ENCODE assay signal across 14 cellular contexts in the genomic region with DNA sequence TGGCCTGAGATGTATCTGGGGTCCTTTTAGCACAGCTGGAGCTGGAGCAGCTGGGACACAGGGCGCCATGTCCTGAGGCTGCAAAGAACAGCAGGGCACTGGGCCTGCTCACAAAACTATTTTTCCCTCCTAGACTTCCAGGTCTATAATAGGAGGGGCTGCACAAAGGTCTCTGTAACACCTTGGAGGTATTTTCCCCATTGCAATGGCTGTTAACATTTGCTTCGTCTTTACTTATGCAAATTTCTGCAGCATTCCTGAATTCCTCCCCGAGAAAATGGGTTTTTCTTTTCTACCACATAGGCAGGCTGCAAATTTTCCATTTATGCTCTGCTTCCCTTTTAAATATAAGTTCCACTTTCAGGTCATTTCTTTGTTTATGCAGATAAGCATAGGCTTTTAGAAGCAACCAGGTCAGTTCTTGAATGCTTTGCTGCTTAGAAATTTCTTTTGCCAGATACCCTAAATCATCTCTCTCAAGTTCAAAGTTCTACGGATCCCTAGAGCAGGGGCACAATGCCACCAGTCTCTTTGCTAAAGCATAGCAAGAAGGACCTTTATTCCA.
DNase-seq lines count a peak whose midpoint lies in the region; ATAC-seq, FAIRE-seq and TF ChIP-seq lines count a peak whose summit lies in the region.
"Had no signal": no experiment of that assay in that cellular context is flagged by ENCODE, and none has a peak within 500 bp of the region (broad histone marks: within the 10 kb centered on the region; RNA-seq: fewer than 3 reads in every experiment).

No MANE protein-coding gene starts in this region.

- TF ChIP-seq CTCF in HepG2 (CRISPR knock-in tag; IDR thresholded peaks at IDR 0.05): no peak
- no peak for TF ChIP-seq CTCF in right lobe of liver (IDR thresholded peaks at IDR 0.05)
- TF ChIP-seq CTCF in vagina (IDR thresholded peaks at IDR 0.05): no peak
- no peak for TF ChIP-seq CTCF in gastrocnemius medialis (IDR thresholded peaks at IDR 0.05 in 4 of 5, conservative IDR thresholded peaks at IDR 0.05 in 1 of 5)

- POLR2A ChIA-PET in HepG2 (lab: Yijun Ruan, JAX): no interaction called here

- H3K79me2 ChIP-seq in HepG2 (ENCODE audit: insufficient read depth, low read length): no peaks in the 10 kb centered on the region

- H3K4me1 ChIP-seq in HepG2 (ENCODE audit: insufficient read depth, low read length) (peaks cover 53% of the 10 kb centered on the region), right lobe of liver (peaks cover 0 to 11% (median 4%) of the 10 kb centered on the region in 4 donors), NT2/D1 (ENCODE audit: insufficient read depth, insufficient read length) (no peaks in the 10 kb centered on the region), vagina (no peaks in the 10 kb centered on the region), gastrocnemius medialis (no peaks in the 10 kb centered on the region)

- no peak for DNase-seq in HepG2 (ENCODE audit: low spot score)
- no peak for DNase-seq in right lobe of liver
- DNase-seq in NT2/D1 (ENCODE audit: low read depth, low spot score): peak; percentile 16
- peak; percentile 28 for DNase-seq in iPS DF 4.7 (ENCODE audit: extremely low read depth, low spot score)
- DNase-seq in vagina (ENCODE audit: extremely low spot score in 2 of 2): no peak
- DNase-seq in gastrocnemius medialis: no peak
- no peak for DNase-seq in SK-N-DZ (ENCODE audit: low spot score)
- DNase-seq: CD8-positive, alpha-beta T cell; COR-L47; DND-41; GF-D8; H7 had no signal

- no peak overlapping the region for H3K4me2 ChIP-seq in HepG2 (ENCODE audit: low read depth, low read length)

- H3K27ac ChIP-seq in HepG2 (ENCODE audit: extremely low read length, insufficient read depth, low read length) (no peak overlapping the region), right lobe of liver (no peak overlapping the region), vagina (no peak overlapping the region), gastrocnemius medialis (no peak overlapping the region)
- H3K27ac ChIP-seq: 22Rv1 had no signal

- no peak for FAIRE-seq in HepG2 (lab: Jason Lieb, UNC)
- FAIRE-seq: K562 had no signal

- TF ChIP-seq POLR2A in HepG2 (IDR thresholded peaks at IDR 0.05; ENCODE audit: insufficient read depth in 1 of 2, low read depth in 2 of 2, low read length in 2 of 2): no peak
- TF ChIP-seq POLR2A in right lobe of liver (IDR thresholded peaks at IDR 0.05): no peak
- TF ChIP-seq POLR2A in vagina (IDR thresholded peaks at IDR 0.05): no peak
- no peak for TF ChIP-seq POLR2A in gastrocnemius medialis (IDR thresholded peaks at IDR 0.05)

- CTCF ChIA-PET in HepG2 (lab: Yijun Ruan, JAX; ENCODE audit: low intra/inter-chr PET ratio, low total read pairs): no interaction called here

- H2AFZ ChIP-seq in HepG2 (ENCODE audit: low read length): no peak overlapping the region

- H3K9me3 ChIP-seq in HepG2 (ENCODE audit: low read length) (peaks cover 2% of the 10 kb centered on the region), right lobe of liver (no peaks in the 10 kb centered on the region), NT2/D1 (ENCODE audit: insufficient read depth, low read length) (0 out of 2 replicates have a peak, but pooled peaks cover 3% of the 10 kb centered on the region), vagina (no peaks in the 10 kb centered on the region), gastrocnemius medialis (no peaks in the 10 kb centered on the region)

- 98% methylated on average over 4 of the region's 4 CpGs for WGBS in HepG2 (ENCODE audit: low lambda C conversion rate)
- 75% methylated on average over 4 of the region's 4 CpGs for WGBS in right lobe of liver (ENCODE audit: insufficient coverage, low coverage, low lambda C conversion rate, missing lambda C conversion rate)

- TF ChIP-seq RAD21 in HepG2 (CRISPR knock-in tag; IDR thresholded peaks at IDR 0.05): no peak

- H3K27me3 ChIP-seq in HepG2 (ENCODE audit: control insufficient read depth in 1 of 2, insufficient read depth in 2 of 2, low read length in 2 of 2) (no peaks in the 10 kb centered on the region), right lobe of liver (no peaks in the 10 kb centered on the region), NT2/D1 (ENCODE audit: insufficient read depth, insufficient read length) (no peaks in the 10 kb centered on the region), vagina (no peaks in the 10 kb centered on the region), gastrocnemius medialis (no peaks in the 10 kb centered on the region)

- H4K20me1 ChIP-seq in HepG2 (ENCODE audit: insufficient read depth, low read length): no peaks in the 10 kb centered on the region

- ATAC-seq in HepG2: no peak
- ATAC-seq in right lobe of liver: no peak
- no peak for ATAC-seq in gastrocnemius medialis
- ATAC-seq: CD8-positive, alpha-beta T cell; K562 had no signal

- TF ChIP-seq EP300 in HepG2 (IDR thresholded peaks at IDR 0.05; ENCODE audit: low read depth in 2 of 2, low read length in 2 of 2) (no peak), HepG2 (CRISPR knock-in tag; IDR thresholded peaks at IDR 0.05; ENCODE audit: borderline replicate concordance) (no peak)

- BruUV-seq in HepG2 (replicated peaks; lab: Mats Ljungman, UMichigan): no TSS peak

- intact Hi-C loops in HepG2 (cut with micrococcal nuclease; ENCODE audit: unreplicated experiment) (no loop called here), right lobe of liver (cut with DNase I) (no loop called here), vagina (cut with DNase I) (no loop called here), gastrocnemius medialis (cut with DNase I; ENCODE audit: low total_unique reads) (no loop called here)

- in situ Hi-C loops in HepG2 (cut with HindIII; ENCODE audit: extremely low pct_ligation_motif_present, low pct_unique_long_range_greater_than_20kb): no loop called here
- in situ Hi-C loops in gastrocnemius medialis (cut with MboI; ENCODE audit: low sequenced_read_pairs in 4 of 4): no loop called here

- H3K4me3 ChIP-seq in HepG2 (replicated peaks in 1 of 3; ENCODE audit: insufficient read depth in 1 of 3, low read depth in 2 of 3, low read length in 3 of 3) (no peak overlapping the region), right lobe of liver (no peak overlapping the region), NT2/D1 (ENCODE audit: insufficient read length, low read depth) (no peak overlapping the region), vagina (no peak overlapping the region), gastrocnemius medialis (no peak overlapping the region)
- H3K4me3 ChIP-seq: K562 had no signal

- H3K9ac ChIP-seq in HepG2 (ENCODE audit: insufficient read depth, low read depth, low read length) (no peak overlapping the region), NT2/D1 (ENCODE audit: insufficient read length, low read depth) (no peak overlapping the region)

- H3K36me3 ChIP-seq in HepG2 (replicated peaks in 1 of 2; ENCODE audit: control insufficient read depth in 1 of 2, insufficient read depth in 2 of 2, low read length in 2 of 2) (no peaks in the 10 kb centered on the region), right lobe of liver (no peaks in the 10 kb centered on the region), NT2/D1 (ENCODE audit: insufficient read depth, insufficient read length, low read length) (no peaks in the 10 kb centered on the region), vagina (no peaks in the 10 kb centered on the region), gastrocnemius medialis (no peaks in the 10 kb centered on the region)

TF ChIP-seq in HepG2, 621 proteins besides CTCF, POLR2A, EP300 and RAD21 (continues in another document):
- TF ChIP-seq, protein P1, sequence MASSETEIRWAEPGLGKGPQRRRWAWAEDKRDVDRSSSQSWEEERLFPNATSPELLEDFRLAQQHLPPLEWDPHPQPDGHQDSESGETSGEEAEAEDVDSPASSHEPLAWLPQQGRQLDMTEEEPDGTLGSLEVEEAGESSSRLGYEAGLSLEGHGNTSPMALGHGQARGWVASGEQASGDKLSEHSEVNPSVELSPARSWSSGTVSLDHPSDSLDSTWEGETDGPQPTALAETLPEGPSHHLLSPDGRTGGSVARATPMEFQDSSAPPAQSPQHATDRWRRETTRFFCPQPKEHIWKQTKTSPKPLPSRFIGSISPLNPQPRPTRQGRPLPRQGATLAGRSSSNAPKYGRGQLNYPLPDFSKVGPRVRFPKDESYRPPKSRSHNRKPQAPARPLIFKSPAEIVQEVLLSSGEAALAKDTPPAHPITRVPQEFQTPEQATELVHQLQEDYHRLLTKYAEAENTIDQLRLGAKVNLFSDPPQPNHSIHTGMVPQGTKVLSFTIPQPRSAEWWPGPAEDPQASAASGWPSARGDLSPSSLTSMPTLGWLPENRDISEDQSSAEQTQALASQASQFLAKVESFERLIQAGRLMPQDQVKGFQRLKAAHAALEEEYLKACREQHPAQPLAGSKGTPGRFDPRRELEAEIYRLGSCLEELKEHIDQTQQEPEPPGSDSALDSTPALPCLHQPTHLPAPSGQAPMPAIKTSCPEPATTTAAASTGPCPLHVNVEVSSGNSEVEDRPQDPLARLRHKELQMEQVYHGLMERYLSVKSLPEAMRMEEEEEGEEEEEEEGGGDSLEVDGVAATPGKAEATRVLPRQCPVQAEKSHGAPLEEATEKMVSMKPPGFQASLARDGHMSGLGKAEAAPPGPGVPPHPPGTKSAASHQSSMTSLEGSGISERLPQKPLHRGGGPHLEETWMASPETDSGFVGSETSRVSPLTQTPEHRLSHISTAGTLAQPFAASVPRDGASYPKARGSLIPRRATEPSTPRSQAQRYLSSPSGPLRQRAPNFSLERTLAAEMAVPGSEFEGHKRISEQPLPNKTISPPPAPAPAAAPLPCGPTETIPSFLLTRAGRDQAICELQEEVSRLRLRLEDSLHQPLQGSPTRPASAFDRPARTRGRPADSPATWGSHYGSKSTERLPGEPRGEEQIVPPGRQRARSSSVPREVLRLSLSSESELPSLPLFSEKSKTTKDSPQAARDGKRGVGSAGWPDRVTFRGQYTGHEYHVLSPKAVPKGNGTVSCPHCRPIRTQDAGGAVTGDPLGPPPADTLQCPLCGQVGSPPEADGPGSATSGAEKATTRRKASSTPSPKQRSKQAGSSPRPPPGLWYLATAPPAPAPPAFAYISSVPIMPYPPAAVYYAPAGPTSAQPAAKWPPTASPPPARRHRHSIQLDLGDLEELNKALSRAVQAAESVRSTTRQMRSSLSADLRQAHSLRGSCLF (CRISPR knock-in tag; IDR thresholded peaks at IDR 0.05; ENCODE audit: borderline replicate concordance): no peak
- peak; percentile 98 for TF ChIP-seq ZNF841 (CRISPR knock-in tag; IDR thresholded peaks at IDR 0.05; ENCODE audit: borderline replicate concordance)

Comparison
In these comparisons a context has a peak if more than half of its experiments do, and no peak if none do; other contexts are left out.
1. DNase-seq: peak in NT2/D1 (single experiment) and iPS DF 4.7 (single experiment); none in HepG2 (single experiment), right lobe of liver (0 of 3), vagina (0 of 2), gastrocnemius medialis (0 of 2) and SK-N-DZ (single experiment).